In the genomic region with DNA sequence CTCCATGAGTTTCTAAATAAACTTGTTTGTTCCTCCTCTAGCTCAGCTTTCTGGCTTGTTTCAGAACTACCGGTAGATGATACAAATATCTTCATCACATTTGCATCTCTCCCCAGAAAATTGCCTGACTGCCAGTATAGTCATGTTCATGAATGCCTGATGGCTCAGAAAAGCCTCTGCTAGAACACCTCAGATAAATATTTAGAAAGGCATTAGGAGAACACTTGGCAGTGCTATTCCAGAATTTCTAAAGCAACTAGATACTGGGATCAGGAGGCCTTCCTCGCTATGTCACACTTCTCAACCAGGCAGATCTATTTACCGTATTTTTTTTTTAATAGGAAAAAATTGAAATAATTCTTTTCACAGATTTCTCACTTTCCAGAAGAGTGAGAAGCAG, we compare ENCODE assay signal across 1 cellular context.
TF ChIP-seq lines count a peak whose summit lies in the region.

No MANE protein-coding gene starts in this region.

TF ChIP-seq in endothelial cell of umbilical vein, 7 proteins besides CTCF, POLR2A, EP300 and RAD21 (continued from another document):
- TF ChIP-seq, protein P1, sequence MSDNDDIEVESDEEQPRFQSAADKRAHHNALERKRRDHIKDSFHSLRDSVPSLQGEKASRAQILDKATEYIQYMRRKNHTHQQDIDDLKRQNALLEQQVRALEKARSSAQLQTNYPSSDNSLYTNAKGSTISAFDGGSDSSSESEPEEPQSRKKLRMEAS (IDR thresholded peaks at IDR 0.05; ENCODE audit: insufficient read depth, insufficient read length) = no peak
- no peak for TF ChIP-seq FOS (IDR thresholded peaks at IDR 0.05; ENCODE audit: borderline replicate concordance, insufficient read depth, low read length)
